ENCODE assay signal across 25 cellular contexts in genomic region chr1:96519851-96520281, GRCh38.
DNase-seq lines count a peak whose midpoint lies in the region; ATAC-seq, FAIRE-seq and TF ChIP-seq lines count a peak whose summit lies in the region.
"Had no signal": no experiment of that assay in that cellular context is flagged by ENCODE, and none has a peak within 500 bp of the region (broad histone marks: within the 10 kb centered on the region; RNA-seq: fewer than 3 reads in every experiment).

No MANE protein-coding gene starts in this region.

- H3K36me3 ChIP-seq in HUES64 (ENCODE audit: insufficient read depth, low read length): no peaks in the 10 kb centered on the region
- H3K36me3 ChIP-seq in H1 (ENCODE audit: control insufficient read depth in 2 of 4, insufficient read depth in 4 of 4, low read length in 3 of 4): no peaks in the 10 kb centered on the region
- H3K36me3 ChIP-seq in mesenchymal stem cell (ENCODE audit: control insufficient read depth in 1 of 2, insufficient read depth in 2 of 2, low read depth in 1 of 2, low read length in 2 of 2): no peaks in the 10 kb centered on the region
- no peaks in the 10 kb centered on the region for H3K36me3 ChIP-seq in psoas muscle (ENCODE audit: insufficient read depth in 1 of 2, low read depth in 1 of 2)
- H3K36me3 ChIP-seq: brain microvascular endothelial cell, heart right ventricle, left lung had no signal

- no peak overlapping the region for H2BK12ac ChIP-seq in H1 (ENCODE audit: low read depth, low read length)
- H2BK12ac ChIP-seq in mesenchymal stem cell (ENCODE audit: low read length in 2 of 2): no peak overlapping the region

- H3K18ac ChIP-seq in H1 (ENCODE audit: extremely low read depth, low read length): no peak overlapping the region
- H3K18ac ChIP-seq in mesenchymal stem cell (ENCODE audit: low read depth in 1 of 2, low read length in 2 of 2): peak overlapping the region in 1 of 2 experiments; percentile 62

- H3K14ac ChIP-seq in H1 (ENCODE audit: insufficient read length): no peak overlapping the region
- no peak overlapping the region for H3K14ac ChIP-seq in mesenchymal stem cell (ENCODE audit: low read length in 2 of 2)

- H3K23me2 ChIP-seq in H1 (ENCODE audit: low read depth, low read length): no peaks in the 10 kb centered on the region; the same call in 1 of the 2 replicates

- TF ChIP-seq CTCF in H1 (IDR thresholded peaks at IDR 0.05; ENCODE audit: control extremely low read depth in 1 of 3, insufficient read depth in 1 of 3, low read depth in 1 of 3, low read length in 3 of 3) (no peak), psoas muscle (IDR thresholded peaks at IDR 0.05) (no peak)

- ATAC-seq in sciatic nerve (peak; percentile 63), left cardiac atrium (no peak), psoas muscle (no peak)
- ATAC-seq: esophagus mucosa, GM12878, left lung had no signal

- 12% methylated on average over 3 of the region's 4 CpGs for WGBS in HUES64
- WGBS in H1 (ENCODE audit: extremely low coverage in 1 of 2, insufficient coverage in 1 of 2, insufficient read length in 1 of 2, insufficient replicate concordance in 2 of 2, low coverage in 1 of 2, low lambda C conversion rate in 2 of 2, missing lambda C conversion rate in 1 of 2), 2 experiments: 17% methylated on average over 4 of the region's 4 CpGs; no CpG with 5 or more reads in 1 of the 2 experiments
- 58% methylated on average over 2 of the region's 4 CpGs for WGBS in mesenchymal stem cell
- WGBS in psoas muscle, 3 donors: 33 to 49% (median 40%) methylated on average over 4 of the region's 4 CpGs

- H3K27ac ChIP-seq in HUES64 (ENCODE audit: low read depth, low read length) (peak overlapping the region; percentile 17; the same call in 1 of the 2 replicates), H1 (ENCODE audit: low read depth, low read length) (no peak overlapping the region), mesenchymal stem cell (ENCODE audit: low read length, poor library complexity, severe bottlenecking) (peak overlapping the region; percentile 39), psoas muscle (no peak overlapping the region)
- H3K27ac ChIP-seq: brain microvascular endothelial cell, heart right ventricle, left lung had no signal

- H4K5ac ChIP-seq in H1 (ENCODE audit: insufficient read length, low read depth, low read length): no peak overlapping the region

- H3K23ac ChIP-seq in H1 (ENCODE audit: insufficient read length) (no peak overlapping the region), mesenchymal stem cell (ENCODE audit: low read length in 2 of 2) (no peak overlapping the region)

- no peak for TF ChIP-seq EP300 in H1 (IDR thresholded peaks at IDR 0.05; ENCODE audit: borderline replicate concordance in 1 of 2, low read depth in 2 of 2, low read length in 2 of 2)

- no peak overlapping the region for H2AK5ac ChIP-seq in H1 (ENCODE audit: low read depth, low read length)
- no peak overlapping the region for H2AK5ac ChIP-seq in mesenchymal stem cell (ENCODE audit: low read length, severe bottlenecking)

- H4K8ac ChIP-seq in H1 (ENCODE audit: extremely low read depth, insufficient read depth, low read length) (no peak overlapping the region), mesenchymal stem cell (ENCODE audit: low read length) (no peak overlapping the region)

- no peaks in the 10 kb centered on the region for H3K79me2 ChIP-seq in H1 (ENCODE audit: control insufficient read depth in 1 of 2, insufficient read depth in 2 of 2, low read length in 2 of 2)

- H4K91ac ChIP-seq in H1 (replicated peaks; ENCODE audit: insufficient read length, low read length): no peak overlapping the region
- no peak overlapping the region for H4K91ac ChIP-seq in mesenchymal stem cell (ENCODE audit: low read length)

- H3K4me2 ChIP-seq in H1 (ENCODE audit: insufficient read depth in 1 of 2, low read depth in 2 of 2, low read length in 2 of 2): peak overlapping the region in 1 of 2 experiments; percentile 33; a peak in 1 of 4 replicates
- H3K4me2 ChIP-seq in mesenchymal stem cell (ENCODE audit: low read length, poor library complexity, severe bottlenecking): no peak overlapping the region

- no peak for DNase-seq in H1 (ENCODE audit: low read depth in 1 of 2, low spot score in 2 of 2)
- peak; percentile 10 for DNase-seq in mesenchymal stem cell
- no peak for DNase-seq in sciatic nerve (ENCODE audit: low spot score)
- DNase-seq in left cardiac atrium: no peak
- no peak for DNase-seq in psoas muscle
- DNase-seq in activated CD8-positive, alpha-beta memory T cell treated with anti-CD3 and anti-CD28 coated beads, Interleukin-2, amount 50 U/mL, for 48 hours: no peak
- DNase-seq in NOMO-1 (lab: John Stamatoyannopoulos, UW; ENCODE audit: unreplicated experiment in 2 of 2): no peak
- DNase-seq: activated CD4-positive, alpha-beta T cell treated with anti-CD3 and anti-CD28 coated beads, Interleukin-2, amount 10 ng/mL, durations not matched to agents 7 days and 5 days; activated naive CD4-positive, alpha-beta T cell treated with anti-CD3 and anti-CD28 coated beads for 36 hours; activated T-cell treated with anti-CD3 and anti-CD28 coated beads for 4 hours; AML-193; brain microvascular endothelial cell; Calu3; heart right ventricle; Kasumi-1; left lung; naive B cell; NCI-H1436; NCI-H510A; right cardiac atrium; stimulated activated CD4-positive, alpha-beta T cell treated with anti-CD3 and anti-CD28 coated beads, Interleukin-1b, Interleukin-23, amount 100 ng/mL, for 48 hours; substantia nigra had no signal

- H3K79me1 ChIP-seq in H1 (ENCODE audit: low read depth, low read length) (no peaks in the 10 kb centered on the region), mesenchymal stem cell (replicated peaks; ENCODE audit: low read length, poor library complexity, severe bottlenecking) (no peaks in the 10 kb centered on the region)

- CTCF ChIA-PET in H1 (lab: Charles Lee; ENCODE audit: partially characterized antibody): interaction anchor here (1.9 kb wide), 1 partner anchor 283 kb away, joined by 4 read pairs; no protein-coding TSS in a partner anchor

- POLR2A ChIA-PET in H1 (lab: Charles Lee; ENCODE audit: partially characterized antibody): no interaction called here

- H3K4me1 ChIP-seq in HUES64 (ENCODE audit: insufficient read depth, low read length): peaks cover 42% of the 10 kb centered on the region
- H3K4me1 ChIP-seq in H1 (replicated peaks in 1 of 4; ENCODE audit: control insufficient read depth in 3 of 4, insufficient read depth in 4 of 4, low read length in 3 of 4): peaks cover 12 to 30% (median 20%) of the 10 kb centered on the region in 4 experiments; a peak in 6 of 7 replicates
- H3K4me1 ChIP-seq in mesenchymal stem cell (ENCODE audit: control insufficient read depth, insufficient read depth, low read depth, low read length): peaks cover 14% of the 10 kb centered on the region
- H3K4me1 ChIP-seq in psoas muscle: no peaks in the 10 kb centered on the region
- H3K4me1 ChIP-seq: left lung had no signal

- H3K27me3 ChIP-seq in HUES64 (ENCODE audit: insufficient read depth, low read length) (no peaks in the 10 kb centered on the region), H1 (replicated peaks in 1 of 4; ENCODE audit: control insufficient read depth in 3 of 4, extremely low read depth in 1 of 4, insufficient read depth in 3 of 4, low read length in 3 of 4) (no peaks in the 10 kb centered on the region; a peak in 1 of 7 replicates), mesenchymal stem cell (ENCODE audit: control insufficient read depth in 1 of 2, insufficient read depth in 1 of 2, low read length in 2 of 2) (no peaks in the 10 kb centered on the region), psoas muscle (ENCODE audit: insufficient read depth in 3 of 3, low read length in 2 of 3) (no peaks in the 10 kb centered on the region)
- H3K27me3 ChIP-seq: brain microvascular endothelial cell, heart right ventricle, left lung had no signal

- no peaks in the 10 kb centered on the region for H3K9me3 ChIP-seq in HUES64 (ENCODE audit: insufficient read depth, low read depth, low read length)
- H3K9me3 ChIP-seq in H1 (ENCODE audit: insufficient read depth in 2 of 2, low read depth in 1 of 2, low read length in 1 of 2): no peaks in the 10 kb centered on the region
- no peaks in the 10 kb centered on the region for H3K9me3 ChIP-seq in mesenchymal stem cell (ENCODE audit: control insufficient read depth, low read length)
- H3K9me3 ChIP-seq in psoas muscle: no peaks in the 10 kb centered on the region
- H3K9me3 ChIP-seq: heart right ventricle, left lung had no signal

- H2BK20ac ChIP-seq in H1 (ENCODE audit: low read length): no peak overlapping the region

- no peak overlapping the region for H3K56ac ChIP-seq in H1 (replicated peaks; ENCODE audit: insufficient read length, low read depth, low read length)

- FAIRE-seq in H1 (lab: Jason Lieb, UNC): peak; percentile 13
- FAIRE-seq: GM12878 had no signal

- H3K4ac ChIP-seq in H1 (replicated peaks; ENCODE audit: insufficient read length, low read depth, low read length) (no peak overlapping the region), mesenchymal stem cell (ENCODE audit: low read depth in 1 of 2, low read length in 2 of 2) (no peak overlapping the region)

- H3K4me3 ChIP-seq in HUES64 (ENCODE audit: low read length): no peak overlapping the region
- no peak overlapping the region; a peak in 1 of 8 replicates for H3K4me3 ChIP-seq in H1 (ENCODE audit: extremely low read depth in 1 of 4, insufficient read depth in 2 of 4, low read depth in 3 of 4, low read length in 4 of 4)
- H3K4me3 ChIP-seq in mesenchymal stem cell (ENCODE audit: insufficient read depth in 1 of 2, low read depth in 1 of 2, low read length in 2 of 2): peak overlapping the region in 1 of 2 experiments; percentile 26
- no peak overlapping the region for H3K4me3 ChIP-seq in psoas muscle
- H3K4me3 ChIP-seq: GM12878, heart right ventricle, left lung had no signal

- H2BK5ac ChIP-seq in H1 (ENCODE audit: low read depth, low read length): no peak overlapping the region
- no peak overlapping the region for H2BK5ac ChIP-seq in mesenchymal stem cell (ENCODE audit: low read depth, low read length, poor library complexity, severe bottlenecking)

- H3K9ac ChIP-seq in HUES64 (ENCODE audit: low read depth, low read length) (0 out of 2 replicates have a peak overlapping the region, but pooled peaks have one; percentile 6), H1 (replicated peaks in 1 of 4; ENCODE audit: extremely low read depth in 1 of 4, low read depth in 3 of 4, low read length in 3 of 4) (no peak overlapping the region), mesenchymal stem cell (ENCODE audit: low read length) (peak overlapping the region; percentile 50)

- no peak overlapping the region for H2BK15ac ChIP-seq in H1 (ENCODE audit: low read length)
- H2BK15ac ChIP-seq in mesenchymal stem cell (ENCODE audit: low read depth, poor library complexity, severe bottlenecking): no peak overlapping the region

- TF ChIP-seq RAD21 in H1 (IDR thresholded peaks at IDR 0.05 in 1 of 2, conservative IDR thresholded peaks at IDR 0.05 in 1 of 2; ENCODE audit: low read depth in 2 of 2, low read length in 2 of 2): peak; percentile 7 to 14; a peak in 1 of 4 replicates

- no peaks in the 10 kb centered on the region for H4K20me1 ChIP-seq in H1 (replicated peaks in 1 of 2; ENCODE audit: control insufficient read depth in 1 of 2, insufficient read depth in 2 of 2, low read length in 2 of 2)

- H2BK120ac ChIP-seq in H1 (replicated peaks; ENCODE audit: low read depth, low read length): no peak overlapping the region
- H2BK120ac ChIP-seq in mesenchymal stem cell (ENCODE audit: low read depth, low read length): no peak overlapping the region

- no peak overlapping the region for H2AFZ ChIP-seq in H1 (ENCODE audit: low read length)
- no peak overlapping the region for H2AFZ ChIP-seq in mesenchymal stem cell (ENCODE audit: low read depth, low read length)

- no peak for TF ChIP-seq POLR2A in H1 (IDR thresholded peaks at IDR 0.05; ENCODE audit: control extremely low read depth in 1 of 2, low read depth in 2 of 2, low read length in 2 of 2)

- intact Hi-C loops in sciatic nerve (cut with DNase I): no loop called here
- intact Hi-C loops in left cardiac atrium (cut with DNase I): no loop called here
- intact Hi-C loops in psoas muscle (cut with DNase I): no loop called here

Comparison
In these comparisons a context has a peak if more than half of its experiments do, and no peak if none do; other contexts are left out.
1. H3K27ac ChIP-seq: peak in HUES64 (single experiment) and mesenchymal stem cell (single experiment); none in H1 (single experiment) and psoas muscle (single experiment).
2. H3K9ac ChIP-seq: peak in HUES64 (single experiment) and mesenchymal stem cell (single experiment); none in H1 (0 of 4).